Comparison of ENCODE assay signal across 29 cellular contexts in the genomic region with DNA sequence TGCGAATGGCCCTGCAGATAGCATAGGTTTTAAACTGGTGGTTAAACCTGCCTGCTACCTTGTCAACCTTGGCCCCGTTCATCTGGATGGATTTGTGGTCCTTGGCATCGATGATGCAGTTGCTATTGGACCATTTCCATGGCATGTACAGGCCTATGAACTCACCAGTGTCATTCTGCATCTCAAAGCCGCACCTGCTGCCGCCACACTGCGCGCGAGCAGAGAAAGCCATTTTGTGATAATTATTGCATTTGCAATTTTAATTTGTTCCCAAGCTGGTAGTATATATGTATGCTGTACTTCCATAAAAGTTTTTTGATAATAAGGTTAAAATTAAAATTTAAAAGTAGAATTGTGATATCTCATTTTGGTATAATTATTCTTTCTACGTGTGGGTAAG.
"Had no signal": no experiment of that assay in that cellular context is flagged by ENCODE, and none has a peak within 500 bp of the region (broad histone marks: within the 10 kb centered on the region; RNA-seq: fewer than 3 reads in every experiment).

No MANE protein-coding gene starts in this region.

- H3K9me3 ChIP-seq: esophagus squamous epithelium, gastroesophageal sphincter, heart right ventricle had no signal

- H3K27me3 Mint-ChIP-seq: activated CD4-positive, alpha-beta memory T cell treated with anti-CD3 and anti-CD28 coated beads for 36 hours; activated CD4-positive, alpha-beta T cell treated with anti-CD3 and anti-CD28 coated beads for 36 hours; activated naive CD8-positive, alpha-beta T cell; activated T-helper 17 cell treated with anti-CD3 and anti-CD28 coated beads, Interleukin-2, amount 50 U/mL, for 72 hours had no signal

- H3K36me3 ChIP-seq: brain microvascular endothelial cell, esophagus squamous epithelium, gastroesophageal sphincter, heart right ventricle had no signal

- H3K4me1 Mint-ChIP-seq: activated CD4-positive, alpha-beta T cell treated with anti-CD3 and anti-CD28 coated beads for 36 hours; activated CD4-positive, alpha-beta T cell treated with anti-CD3 and anti-CD28 coated beads, Interleukin-2, amount 10 ng/mL, durations not matched to agents 24 days and 14 days; activated T-helper 17 cell treated with anti-CD3 and anti-CD28 coated beads, Interleukin-2, amount 50 U/mL, for 72 hours; central memory CD8-positive, alpha-beta T cell; endodermal cell had no signal

- H3K27ac Mint-ChIP-seq: activated CD4-positive, alpha-beta memory T cell treated with anti-CD3 and anti-CD28 coated beads for 36 hours; activated CD4-positive, alpha-beta T cell treated with anti-CD3 and anti-CD28 coated beads for 36 hours; activated CD4-positive, alpha-beta T cell treated with anti-CD3 and anti-CD28 coated beads, Interleukin-2, amount 10 ng/mL, durations not matched to agents 24 days and 14 days; activated naive CD8-positive, alpha-beta T cell; activated T-helper 17 cell treated with anti-CD3 and anti-CD28 coated beads, Interleukin-2, amount 50 U/mL, for 72 hours; endodermal cell had no signal

- H3K4me1 ChIP-seq: esophagus squamous epithelium, gastroesophageal sphincter, heart right ventricle had no signal

- H3K9me3 Mint-ChIP-seq: activated CD4-positive, alpha-beta memory T cell treated with anti-CD3 and anti-CD28 coated beads for 36 hours; activated CD4-positive, alpha-beta T cell treated with anti-CD3 and anti-CD28 coated beads, Interleukin-2, amount 10 ng/mL, durations not matched to agents 24 days and 14 days; activated T-cell treated with anti-CD3 and anti-CD28 coated beads, Interleukin-2, amount 50 U/mL, for 4 hours; activated T-helper 17 cell treated with anti-CD3 and anti-CD28 coated beads, Interleukin-2, amount 50 U/mL, for 72 hours; central memory CD8-positive, alpha-beta T cell; endodermal cell had no signal

- ATAC-seq: activated CD4-positive, alpha-beta T cell treated with anti-CD3 and anti-CD28 coated beads for 36 hours; activated T-cell treated with anti-CD3 and anti-CD28 coated beads, Interleukin-2, amount 50 U/mL, for 4 hours; activated T-helper 17 cell treated with anti-CD3 and anti-CD28 coated beads, Interleukin-2, amount 50 U/mL, for 72 hours; gastroesophageal sphincter; heart right ventricle had no signal

- H3K4me3 ChIP-seq: esophagus squamous epithelium, gastroesophageal sphincter, heart right ventricle had no signal

- FAIRE-seq: astrocyte, bronchial epithelial cell had no signal

- DNase-seq: activated CD4-positive, alpha-beta memory T cell treated with anti-CD3 and anti-CD28 coated beads for 36 hours; activated CD4-positive, alpha-beta T cell treated with anti-CD3 and anti-CD28 coated beads for 36 hours; activated CD4-positive, alpha-beta T cell treated with anti-CD3 and anti-CD28 coated beads, Interleukin-2, amount 10 ng/mL, durations not matched to agents 24 days and 14 days; activated CD4-positive, CD25-positive, alpha-beta regulatory T cell; activated CD4-positive, CD25-positive, alpha-beta regulatory T cell treated with anti-CD3 and anti-CD28 coated beads, Interleukin-2, amount 50 U/mL, for 72 hours; activated CD8-positive, alpha-beta memory T cell treated with anti-CD3 and anti-CD28 coated beads for 24 hours; activated effector memory CD4-positive, alpha-beta T cell treated with Interleukin-2 at 50 U/mL for 16 hours; activated gamma-delta T cell treated with Interleukin-2 at 50 U/mL for 16 hours; activated naive CD4-positive, alpha-beta T cell treated with anti-CD3 and anti-CD28 coated beads, Interleukin-2, amount 50 U/mL, for 16 hours; activated naive CD4-positive, alpha-beta T cell treated with Interleukin-2 at 50 U/mL for 16 hours; activated T-cell treated with anti-CD3 and anti-CD28 coated beads, Interleukin-2, amount 50 U/mL, for 4 hours; amniotic stem cell; anterior cingulate cortex; brain microvascular endothelial cell; cortex of kidney; dermis blood vessel endothelial cell; effector memory CD4-positive, alpha-beta T cell; endodermal cell; erythroblast; esophagus squamous epithelium; foreskin melanocyte; heart right ventricle; T-helper 2 cell had no signal

- H3K4me3 Mint-ChIP-seq: activated CD4-positive, alpha-beta memory T cell treated with anti-CD3 and anti-CD28 coated beads for 36 hours; activated CD4-positive, alpha-beta T cell treated with anti-CD3 and anti-CD28 coated beads for 36 hours; activated CD4-positive, alpha-beta T cell treated with anti-CD3 and anti-CD28 coated beads, Interleukin-2, amount 10 ng/mL, durations not matched to agents 24 days and 14 days; activated naive CD8-positive, alpha-beta T cell; activated T-cell treated with anti-CD3 and anti-CD28 coated beads, Interleukin-2, amount 50 U/mL, for 4 hours; activated T-helper 17 cell treated with anti-CD3 and anti-CD28 coated beads, Interleukin-2, amount 50 U/mL, for 72 hours; central memory CD8-positive, alpha-beta T cell; endodermal cell had no signal

- H3K27ac ChIP-seq: brain microvascular endothelial cell, esophagus squamous epithelium, gastroesophageal sphincter, heart right ventricle had no signal

- H3K27me3 ChIP-seq: brain microvascular endothelial cell, esophagus squamous epithelium, gastroesophageal sphincter had no signal
